In the genomic region with DNA sequence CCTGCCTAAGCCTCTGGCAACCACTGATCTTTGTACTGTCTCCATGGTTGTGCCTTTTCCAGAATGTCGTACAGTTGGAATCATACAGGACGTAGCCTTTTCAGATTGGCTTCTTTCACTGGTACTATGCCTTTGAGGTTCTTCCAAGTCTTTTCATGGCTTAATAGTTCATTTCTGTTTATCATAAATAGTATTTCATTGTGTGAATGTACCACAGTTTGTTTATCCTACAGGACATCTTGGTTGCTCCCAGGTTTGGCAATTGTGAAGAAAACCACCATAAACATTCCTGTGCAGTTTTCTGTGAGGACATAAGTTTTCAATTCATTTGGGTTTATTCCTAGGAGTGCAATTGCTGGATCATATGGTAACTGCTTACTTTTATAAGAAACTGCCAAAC, we compare ENCODE assay signal across 22 cellular contexts.
DNase-seq lines count a peak whose midpoint lies in the region; TF ChIP-seq lines count a peak whose summit lies in the region.
"Had no signal": no experiment of that assay in that cellular context is flagged by ENCODE, and none has a peak within 500 bp of the region (broad histone marks: within the 10 kb centered on the region; RNA-seq: fewer than 3 reads in every experiment).

No MANE protein-coding gene starts in this region.

- H3K36me3 ChIP-seq in SJSA1 (no peaks in the 10 kb centered on the region), colonic mucosa (no peaks in the 10 kb centered on the region)
- H3K36me3 ChIP-seq: BE2C, BLaER1 had no signal

- in situ Hi-C loops in GM13976 (cut with MboI; ENCODE audit: low sequenced_read_pairs, unreplicated experiment), result no loop called here

- peaks cover 30% of the 10 kb centered on the region for H3K4me1 ChIP-seq in SJSA1 (replicated peaks)
- H3K4me1 ChIP-seq in colonic mucosa, result no peaks in the 10 kb centered on the region
- H3K4me1 ChIP-seq: BE2C, BLaER1 had no signal

- peak overlapping the region; percentile 50 for H3K27ac ChIP-seq in SJSA1
- no peak overlapping the region for H3K27ac ChIP-seq in colonic mucosa
- H3K27ac ChIP-seq: BLaER1 had no signal

- TF ChIP-seq CTCF in colonic mucosa (IDR thresholded peaks at IDR 0.05) (no peak), GM13976 (IDR thresholded peaks at IDR 0.05; ENCODE audit: borderline replicate concordance, control extremely low read depth, extremely low read depth, insufficient read depth, missing control alignments) (no peak)

- H3K9me3 ChIP-seq in SJSA1 (replicated peaks) (peaks cover 9% of the 10 kb centered on the region; the same call in 1 of the 2 replicates), colonic mucosa (no peaks in the 10 kb centered on the region)

- intact Hi-C loops in colonic mucosa (cut with DNase I), result no loop called here

- DNase-seq in SJSA1 (ENCODE audit: low read depth in 1 of 2, low spot score in 2 of 2) (peak in 1 of 2 experiments; percentile 82), colonic mucosa (peak; percentile 0), fibroblast of gingiva (ENCODE audit: low read depth) (peak; percentile 30), NCI-H146 (lab: John Stamatoyannopoulos, UW) (no peak), amniotic stem cell (lab: John Stamatoyannopoulos, UW) (no peak), GM13976 (ENCODE audit: low spot score) (no peak)
- DNase-seq: 8988T; ACHN; BE2C; C1 segment of cervical spinal cord; CD4-positive, alpha-beta memory T cell; CD4-positive, CD25-positive, alpha-beta regulatory T cell; CD8-positive, alpha-beta memory T cell; COR-L47; DMS 273 treated with DMSO at 0.1 percent for 48 hours; DMS53; DMS79; DND-41; EL; GDM1 had no signal

- no peaks in the 10 kb centered on the region for H3K27me3 ChIP-seq in SJSA1 (replicated peaks)
- H3K27me3 ChIP-seq in colonic mucosa, result no peaks in the 10 kb centered on the region
- H3K27me3 ChIP-seq: BE2C, BLaER1 had no signal

- no peak overlapping the region for H3K4me3 ChIP-seq in SJSA1
- H3K4me3 ChIP-seq in colonic mucosa, result no peak overlapping the region
- H3K4me3 ChIP-seq: BLaER1, GM12878 had no signal

- H3K9ac ChIP-seq in colonic mucosa (ENCODE audit: low read depth in 2 of 2, low read length in 2 of 2), result no peak overlapping the region
- H3K9ac ChIP-seq: BLaER1 had no signal

Comparison
In these comparisons a context has a peak if more than half of its experiments do, and no peak if none do; other contexts are left out.
1. DNase-seq: peak in colonic mucosa (single experiment) and fibroblast of gingiva (single experiment); none in NCI-H146 (single experiment), amniotic stem cell (single experiment) and GM13976 (single experiment).